In genomic region chr3:152320201-152320617, GRCh38 we compare ENCODE assay signal across 7 cellular contexts. TPM values are rescaled to one million over a fixed set of nuclear protein-coding genes. Genes with fewer than 3 reads are reported as not detected.
DNase-seq lines count a peak whose midpoint lies in the region; ATAC-seq and TF ChIP-seq lines count a peak whose summit lies in the region.

No MANE protein-coding gene starts in this region.

- no peaks in the 10 kb centered on the region; the same call in 1 of the 2 replicates for H3K27me3 Mint-ChIP-seq in HFFc6 (ENCODE audit: insufficient read depth)

- no peak for ATAC-seq in activated CD4-positive, CD25-positive, alpha-beta regulatory T cell treated with anti-CD3 and anti-CD28 coated beads, Interleukin-2, amount 50 U/mL, for 24 hours

- peaks cover 45% of the 10 kb centered on the region for H3K36me3 Mint-ChIP-seq in HFFc6 (ENCODE audit: low read depth)

- H3K4me2 ChIP-seq in skeletal muscle satellite cell (ENCODE audit: low read length): peak overlapping the region; percentile 10

- peaks cover 93% of the 10 kb centered on the region for H3K4me1 Mint-ChIP-seq in HFFc6 (ENCODE audit: low read depth)

- H3K9me3 ChIP-seq in SJSA1 (replicated peaks) (no peaks in the 10 kb centered on the region), skeletal muscle satellite cell (replicated peaks; ENCODE audit: low read length) (no peaks in the 10 kb centered on the region)

- H3K27ac ChIP-seq in SJSA1: peak overlapping the region; percentile 29; the same call in 1 of the 2 replicates

- TF ChIP-seq CTCF in HFFc6 (IDR thresholded peaks at IDR 0.05): no peak
- no peak for TF ChIP-seq CTCF in fibroblast of villous mesenchyme (IDR thresholded peaks at IDR 0.05; ENCODE audit: insufficient read depth, low read depth, low read length)

- H3K27me3 ChIP-seq in SJSA1 (replicated peaks) (no peaks in the 10 kb centered on the region), skeletal muscle satellite cell (ENCODE audit: control insufficient read depth, insufficient read depth, low read length) (no peaks in the 10 kb centered on the region)

- peaks cover 52% of the 10 kb centered on the region for H3K4me1 ChIP-seq in SJSA1 (replicated peaks)
- H3K4me1 ChIP-seq in skeletal muscle satellite cell (ENCODE audit: control insufficient read depth, insufficient read depth, low read length): peaks cover 68% of the 10 kb centered on the region

- H3K36me3 ChIP-seq in SJSA1 (peaks cover 29% of the 10 kb centered on the region), skeletal muscle satellite cell (ENCODE audit: insufficient read depth, low read length) (peaks cover 18% of the 10 kb centered on the region)

- no peaks in the 10 kb centered on the region for H3K9me3 Mint-ChIP-seq in HFFc6

- DNase-seq in HFFc6 (peak; percentile 70), SJSA1 (ENCODE audit: low read depth in 1 of 2, low spot score in 2 of 2) (no peak), fibroblast of villous mesenchyme (ENCODE audit: low read depth) (peak; percentile 48), NCI-H2081 treated with DMSO at 0.1 percent for 48 hours (lab: John Stamatoyannopoulos, UW) (no peak), HK-2 (ENCODE audit: unreplicated experiment) (no peak)

- H3K4me3 ChIP-seq in SJSA1 (no peak overlapping the region), fibroblast of villous mesenchyme (ENCODE audit: low read depth, low read length) (no peak overlapping the region), skeletal muscle satellite cell (ENCODE audit: low read length) (no peak overlapping the region)

- H3K9ac ChIP-seq in skeletal muscle satellite cell (ENCODE audit: low read depth, low read length): no peak overlapping the region

- H3K4me3 Mint-ChIP-seq in HFFc6: peak overlapping the region; percentile 68

- peak overlapping the region; percentile 84 for H3K27ac Mint-ChIP-seq in HFFc6

RNA-seq across cellular contexts. Expression of gene MBNL1, which starts 51.5 kb away (rescaled TPM):
- 100 to 1,000 TPM; 200 to 291 (median 244) TPM for total RNA-seq in HFFc6 (2021; fragmentation: NEBNext Ultra II Directional; extraction: Animal tissue kit (Norgen Biotek cat#: 25700))
- total RNA-seq in SJSA1 (2014; rRNA removed; shearing (Covaris generic)): 158 and 317 TPM in 2 replicates
- 440 and 445 TPM in 2 replicates for total RNA-seq in fibroblast of villous mesenchyme
- 171 and 173 TPM in 2 replicates for total RNA-seq in skeletal muscle satellite cell (2012; rRNA removed)

Comparison
In these comparisons a context has a peak if more than half of its experiments do, and no peak if none do; other contexts are left out.
1. DNase-seq: peak in HFFc6 (single experiment) and fibroblast of villous mesenchyme (single experiment); none in SJSA1 (0 of 2), NCI-H2081 treated with DMSO at 0.1 percent for 48 hours (single experiment) and HK-2 (single experiment).